ENCODE assay signal across 8 cellular contexts in genomic region chr3:72274511-72275295, GRCh38.
DNase-seq lines count a peak whose midpoint lies in the region; ATAC-seq and TF ChIP-seq lines count a peak whose summit lies in the region.

No MANE protein-coding gene starts in this region.

- H3K36me3 ChIP-seq in CD8-positive, alpha-beta memory T cell (ENCODE audit: insufficient read depth, low read length): no peaks in the 10 kb centered on the region
- H3K36me3 ChIP-seq in smooth muscle cell (ENCODE audit: low read depth): no peaks in the 10 kb centered on the region

- H3K9me3 ChIP-seq in CD8-positive, alpha-beta memory T cell (ENCODE audit: low read length): no peaks in the 10 kb centered on the region
- no peaks in the 10 kb centered on the region for H3K9me3 ChIP-seq in smooth muscle cell (replicated peaks; ENCODE audit: low read depth)

- H3K9ac ChIP-seq in smooth muscle cell (ENCODE audit: low read depth): peak overlapping the region; percentile 1

- H3K4me2 ChIP-seq in smooth muscle cell: peak overlapping the region; percentile 79

- H3K79me2 ChIP-seq in smooth muscle cell (ENCODE audit: low read depth): no peaks in the 10 kb centered on the region

- H3K27ac ChIP-seq in CD8-positive, alpha-beta memory T cell (ENCODE audit: low read depth, low read length): no peak overlapping the region
- peak overlapping the region; percentile 77 for H3K27ac ChIP-seq in smooth muscle cell (ENCODE audit: low read depth)

- peaks cover 16% of the 10 kb centered on the region for H3F3A ChIP-seq in smooth muscle cell (ENCODE audit: low read depth)

- peak overlapping the region in 2 of 8 donors; percentile 9 to 17 for H3K27ac Mint-ChIP-seq in CD8-positive, alpha-beta memory T cell

- no peak for TF ChIP-seq CTCF in foreskin fibroblast (IDR thresholded peaks at IDR 0.05; ENCODE audit: low read depth, low read length)
- no peak for TF ChIP-seq CTCF in smooth muscle cell (IDR thresholded peaks at IDR 0.05; ENCODE audit: borderline replicate concordance, insufficient read depth, poor library complexity, severe bottlenecking)

- no peaks in the 10 kb centered on the region for H3K36me3 Mint-ChIP-seq in CD8-positive, alpha-beta memory T cell

- peak in 1 of 5 donors; percentile 17 for DNase-seq in CD8-positive, alpha-beta memory T cell
- DNase-seq in SW480 (ENCODE audit: low spot score) (peak; percentile 64), foreskin fibroblast (peak; percentile 75 to 87), smooth muscle cell (lab: John Stamatoyannopoulos, UW; ENCODE audit: unreplicated experiment) (no peak), NCI-H1417 (lab: John Stamatoyannopoulos, UW) (no peak), kidney tubule cell (ENCODE audit: low spot score) (no peak), GM19240 (ENCODE audit: insufficient read length, low spot score) (no peak)

- CTCF ChIA-PET in CD8-positive, alpha-beta memory T cell (lab: Charles Lee): no interaction called here

- H3K27me3 ChIP-seq in CD8-positive, alpha-beta memory T cell (ENCODE audit: insufficient read depth, low read length, poor library complexity, severe bottlenecking): no peaks in the 10 kb centered on the region
- no peaks in the 10 kb centered on the region for H3K27me3 ChIP-seq in smooth muscle cell (ENCODE audit: low read depth)

- POLR2A ChIA-PET in CD8-positive, alpha-beta memory T cell (lab: Charles Lee): no interaction called here

- H3K4me1 ChIP-seq in CD8-positive, alpha-beta memory T cell (ENCODE audit: insufficient read depth, low read length): peaks cover 35% of the 10 kb centered on the region
- peaks cover 24% of the 10 kb centered on the region for H3K4me1 ChIP-seq in smooth muscle cell (ENCODE audit: low read depth)

- 20% methylated on average over 11 of the region's 11 CpGs for WGBS in smooth muscle cell (ENCODE audit: low lambda C conversion rate)

- peaks cover 2 to 13% of the 10 kb centered on the region in 2 donors for H3K27me3 Mint-ChIP-seq in CD8-positive, alpha-beta memory T cell

- H3K9me3 Mint-ChIP-seq in CD8-positive, alpha-beta memory T cell: no peaks in the 10 kb centered on the region

- H3K4me1 Mint-ChIP-seq in CD8-positive, alpha-beta memory T cell: peaks cover 8 to 18% (median 14%) of the 10 kb centered on the region in 3 donors

- no peak overlapping the region for H3K4me3 ChIP-seq in CD8-positive, alpha-beta memory T cell (ENCODE audit: low read length)
- H3K4me3 ChIP-seq in foreskin fibroblast (ENCODE audit: low read depth in 1 of 2, low read length in 2 of 2): no peak overlapping the region
- peak overlapping the region; percentile 15 for H3K4me3 ChIP-seq in smooth muscle cell

- H4K20me1 ChIP-seq in smooth muscle cell (ENCODE audit: low read depth): no peaks in the 10 kb centered on the region

- H3K4me3 Mint-ChIP-seq in CD8-positive, alpha-beta memory T cell: peak overlapping the region in 4 of 7 donors; percentile 5 to 63 (median 36)

- H2AFZ ChIP-seq in smooth muscle cell (ENCODE audit: low read depth): peak overlapping the region; percentile 41

- ATAC-seq in HG03442 (IDR thresholded peaks at IDR 0.05; ENCODE audit: unreplicated experiment): peak; percentile 66

Comparison
In these comparisons a context has a peak if more than half of its experiments do, and no peak if none do; other contexts are left out.
1. DNase-seq: peak in SW480 (single experiment) and foreskin fibroblast (2 of 2); none in smooth muscle cell (single experiment), NCI-H1417 (0 of 3), kidney tubule cell (single experiment) and GM19240 (single experiment).